Comparison of ENCODE assay signal across 17 cellular contexts in the genomic region with DNA sequence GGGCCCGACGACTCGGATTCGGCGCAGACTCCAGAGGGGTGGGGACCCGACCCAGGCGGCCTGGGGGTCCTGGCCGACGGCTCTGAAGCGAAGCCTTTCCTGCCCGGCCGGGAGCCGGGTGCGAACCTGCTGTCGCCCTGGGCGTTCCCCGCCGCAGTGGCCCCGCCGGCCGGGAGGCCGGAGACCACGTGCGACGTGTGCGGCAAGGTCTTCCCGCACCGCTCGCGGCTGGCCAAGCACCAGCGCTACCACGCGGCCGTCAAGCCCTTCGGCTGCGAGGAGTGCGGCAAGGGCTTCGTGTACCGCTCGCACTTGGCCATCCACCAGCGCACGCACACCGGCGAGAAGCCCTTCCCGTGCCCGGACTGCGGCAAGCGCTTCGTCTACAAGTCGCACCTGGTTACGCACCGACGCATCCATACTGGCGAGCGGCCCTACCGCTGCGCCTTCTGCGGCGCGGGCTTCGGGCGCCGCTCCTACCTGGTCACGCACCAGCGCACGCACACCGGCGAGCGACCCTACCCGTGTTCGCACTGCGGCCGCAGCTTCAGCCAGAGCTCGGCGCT. TPM values are rescaled to one million over a fixed set of nuclear protein-coding genes. Genes with fewer than 3 reads are reported as not detected.
DNase-seq lines count a peak whose midpoint lies in the region; ATAC-seq, FAIRE-seq and TF ChIP-seq lines count a peak whose summit lies in the region.
"Had no signal": no experiment of that assay in that cellular context is flagged by ENCODE, and none has a peak within 500 bp of the region (broad histone marks: within the 10 kb centered on the region; RNA-seq: fewer than 3 reads in every experiment).

No MANE protein-coding gene starts in this region.

- H3K36me3 ChIP-seq in K562 (ENCODE audit: control insufficient read depth, insufficient read depth, low read length): peaks cover 65% of the 10 kb centered on the region; the same call in 2 of the 3 replicates
- H3K36me3 ChIP-seq in osteoblast (ENCODE audit: insufficient read depth, low read length): peaks cover 20% of the 10 kb centered on the region

- no peak for TF ChIP-seq RAD21 in K562 (CRISPR knock-in tag; conservative IDR thresholded peaks at IDR 0.05 in 1 of 2, IDR thresholded peaks at IDR 0.05 in 1 of 2)

- H3K79me2 ChIP-seq in K562 (ENCODE audit: control insufficient read depth, insufficient read depth, low read length) (0 out of 3 replicates have a peak, but pooled peaks cover 4% of the 10 kb centered on the region), osteoblast (ENCODE audit: insufficient read depth, low read length) (peaks cover 3% of the 10 kb centered on the region)

- BruUV-seq in Calu3 (replicated peaks; lab: Mats Ljungman, UMichigan) (no TSS peak), K562 (replicated peaks; lab: Mats Ljungman, UMichigan) (no TSS peak)

- H3K4me2 ChIP-seq in K562 (ENCODE audit: insufficient read depth, low read length) (no peak overlapping the region), osteoblast (ENCODE audit: insufficient read depth, low read length) (no peak overlapping the region)
- H3K4me2 ChIP-seq: GM23338, SK-N-SH had no signal

- peak overlapping the region; percentile 64 for H3K27ac Mint-ChIP-seq in Calu3 (ENCODE audit: unreplicated experiment)
- no peak overlapping the region for H3K27ac Mint-ChIP-seq in stimulated activated effector memory CD8-positive, alpha-beta T cell treated with anti-CD3 and anti-CD28 coated beads, Interleukin-12 subunit alpha, Interleukin-12 subunit beta, amount 100 ng/mL, for 72 hours
- H3K27ac Mint-ChIP-seq: GM23338 had no signal

- no peak overlapping the region for H3K4me3 Mint-ChIP-seq in Calu3 (ENCODE audit: low read depth, unreplicated experiment)
- no peak overlapping the region for H3K4me3 Mint-ChIP-seq in stimulated activated effector memory CD8-positive, alpha-beta T cell treated with anti-CD3 and anti-CD28 coated beads, Interleukin-12 subunit alpha, Interleukin-12 subunit beta, amount 100 ng/mL, for 72 hours
- H3K4me3 Mint-ChIP-seq: GM23338 had no signal

- TF ChIP-seq EP300 in K562 (IDR thresholded peaks at IDR 0.05; ENCODE audit: low read length): no peak

- H3K4me1 Mint-ChIP-seq in Calu3 (ENCODE audit: low read depth, unreplicated experiment): no peaks in the 10 kb centered on the region
- H3K4me1 Mint-ChIP-seq in stimulated activated effector memory CD8-positive, alpha-beta T cell treated with anti-CD3 and anti-CD28 coated beads, Interleukin-12 subunit alpha, Interleukin-12 subunit beta, amount 100 ng/mL, for 72 hours: no peaks in the 10 kb centered on the region
- H3K4me1 Mint-ChIP-seq: GM23338 had no signal

- TF ChIP-seq POLR2A in K562 (conservative IDR thresholded peaks at IDR 0.05): no peak

- no peak overlapping the region for H3K27ac ChIP-seq in K562 (ENCODE audit: extremely low read depth, low read depth, low read length)
- H3K27ac ChIP-seq in osteoblast (ENCODE audit: low read depth, low read length): no peak overlapping the region

- in situ Hi-C loops in K562 (cut with MboI): no loop called here

- H3K9me3 ChIP-seq in K562 (replicated peaks; ENCODE audit: control insufficient read depth, insufficient read depth, low read depth, low read length): peaks cover 12% of the 10 kb centered on the region
- H3K9me3 ChIP-seq in osteoblast (ENCODE audit: low read depth, low read length): no peaks in the 10 kb centered on the region
- H3K9me3 ChIP-seq: SK-N-SH had no signal

- H2AFZ ChIP-seq in K562 (ENCODE audit: low read depth, low read length) (no peak overlapping the region), osteoblast (ENCODE audit: low read length) (no peak overlapping the region)
- H2AFZ ChIP-seq: GM23338 had no signal

- 98% methylated on average over 33 of the region's 75 CpGs for WGBS in K562 (ENCODE audit: insufficient coverage, low coverage, missing lambda C conversion rate)

- TF ChIP-seq CTCF in Calu3 (IDR thresholded peaks at IDR 0.05; ENCODE audit: unreplicated experiment): no peak
- TF ChIP-seq CTCF in K562 (IDR thresholded peaks at IDR 0.05 in 2 of 3, conservative IDR thresholded peaks at IDR 0.05 in 1 of 3; ENCODE audit: insufficient read depth in 2 of 3, low read depth in 1 of 3, low read length in 3 of 3): no peak
- TF ChIP-seq CTCF in osteoblast (IDR thresholded peaks at IDR 0.05; ENCODE audit: extremely low read depth, low read depth, low read length): no peak

- peaks cover 87% of the 10 kb centered on the region for H3K36me3 Mint-ChIP-seq in Calu3 (ENCODE audit: insufficient read depth, unreplicated experiment)
- H3K36me3 Mint-ChIP-seq in stimulated activated effector memory CD8-positive, alpha-beta T cell treated with anti-CD3 and anti-CD28 coated beads, Interleukin-12 subunit alpha, Interleukin-12 subunit beta, amount 100 ng/mL, for 72 hours: peaks cover 38% of the 10 kb centered on the region

- no peak for FAIRE-seq in K562 (lab: Jason Lieb, UNC)

- ATAC-seq in K562 (no peak), GM21786 (IDR thresholded peaks at IDR 0.05; ENCODE audit: unreplicated experiment) (no peak)
- ATAC-seq in stimulated activated effector memory CD8-positive, alpha-beta T cell treated with anti-CD3 and anti-CD28 coated beads, Interleukin-12 subunit alpha, Interleukin-12 subunit beta, amount 100 ng/mL, for 72 hours: no peak
- ATAC-seq: Panc1, Right ventricle myocardium inferior had no signal

- DNase-seq in 8988T (peak; percentile 37), Calu3 (no peak), K562 (ENCODE audit: extremely low read depth in 1 of 4, low spot score in 3 of 4) (peak in 2 of 4 experiments; percentile 1 to 21), osteoblast (ENCODE audit: insufficient read length, low spot score, missing footprints) (peak; percentile 89), anterior cingulate cortex (lab: John Stamatoyannopoulos, UW) (no peak), NCI-H2171 (lab: John Stamatoyannopoulos, UW) (no peak)
- DNase-seq in stimulated activated effector memory CD8-positive, alpha-beta T cell treated with anti-CD3 and anti-CD28 coated beads, Interleukin-12 subunit alpha, Interleukin-12 subunit beta, amount 100 ng/mL, for 72 hours (ENCODE audit: low spot score in 2 of 2): no peak
- DNase-seq: ACHN, MM.1S, NCI-H1105, NCI-H187, NCI-H774 had no signal

- CTCF ChIA-PET in Calu3 (lab: Charles Lee) (no interaction called here), K562 (lab: Yijun Ruan, JAX; ENCODE audit: low intra/inter-chr PET ratio) (no interaction called here)

- H3K9me1 ChIP-seq in K562 (ENCODE audit: control insufficient read depth, insufficient read depth, low read length): no peaks in the 10 kb centered on the region

- H3K27me3 ChIP-seq in K562 (ENCODE audit: control insufficient read depth in 2 of 2, insufficient read depth in 2 of 2, low read length in 2 of 2): no peaks in the 10 kb centered on the region
- H3K27me3 ChIP-seq in osteoblast (ENCODE audit: insufficient read depth, low read length): no peaks in the 10 kb centered on the region

- intact Hi-C loops in Calu3 (cut with micrococcal nuclease; ENCODE audit: unreplicated experiment): no loop called here
- intact Hi-C loops in K562 (cut with micrococcal nuclease): no loop called here

- H3K4me1 ChIP-seq in K562 (replicated peaks in 1 of 2; ENCODE audit: control insufficient read depth in 2 of 2, insufficient read depth in 2 of 2, low read length in 2 of 2) (peaks cover 0 to 6% of the 10 kb centered on the region in 2 experiments; a peak in 2 of 5 replicates), osteoblast (ENCODE audit: insufficient read depth, low read length) (no peaks in the 10 kb centered on the region)

- POLR2A ChIA-PET in K562 (lab: Yijun Ruan, JAX): interaction anchor here (0.6 kb wide), 1 partner anchor 31 kb away, joined by 3 read pairs; no protein-coding TSS in a partner anchor

- H3K4me3 ChIP-seq in K562 (no peak overlapping the region), osteoblast (ENCODE audit: insufficient read depth, low read length) (no peak overlapping the region)
- H3K4me3 ChIP-seq: GM23338 had no signal

- peaks cover 10% of the 10 kb centered on the region for H3K9me3 Mint-ChIP-seq in Calu3 (ENCODE audit: low read depth, unreplicated experiment)
- no peaks in the 10 kb centered on the region for H3K9me3 Mint-ChIP-seq in stimulated activated effector memory CD8-positive, alpha-beta T cell treated with anti-CD3 and anti-CD28 coated beads, Interleukin-12 subunit alpha, Interleukin-12 subunit beta, amount 100 ng/mL, for 72 hours
- H3K9me3 Mint-ChIP-seq: GM23338 had no signal

- H4K20me1 ChIP-seq in K562 (replicated peaks; ENCODE audit: control insufficient read depth, insufficient read depth, low read length): no peaks in the 10 kb centered on the region
- H4K20me1 ChIP-seq in osteoblast (ENCODE audit: insufficient read depth, low read length): peaks cover 25% of the 10 kb centered on the region

- no peaks in the 10 kb centered on the region for H3K27me3 Mint-ChIP-seq in Calu3 (ENCODE audit: unreplicated experiment)

- H3K9ac ChIP-seq in K562 (ENCODE audit: insufficient read depth in 1 of 2, low read depth in 2 of 2, low read length in 2 of 2): no peak overlapping the region
- H3K9ac ChIP-seq: SK-N-SH had no signal

RNA-seq across cellular contexts. Expression of gene ZNF316, which starts 15.4 kb away (rescaled TPM):
- 48.9 and 49.4 TPM in 2 replicates for total RNA-seq in Calu3 (2022)
- total RNA-seq in K562 (2011; cell fraction: chromatin; rRNA removed; ENCODE audit: low replicate concordance): 41.8 and 68.9 TPM in 2 replicates
- 30.9 and 36.6 TPM in 2 replicates for total RNA-seq in K562 (2011; cell fraction: nucleolus; rRNA removed)
- 33.3 and 35.6 TPM in 2 replicates for total RNA-seq in K562 (2011; cell fraction: nucleoplasm; rRNA removed)
- 18.6 and 20.5 TPM in 2 replicates for total RNA-seq in K562 (2014; rRNA removed)
- total RNA-seq in K562 (2014; rRNA removed; fragmentation: Illumina TruSeq; extraction: Trizol): 9.2 and 10.4 TPM in 2 replicates
- total RNA-seq in K562 (2015; rRNA removed; fragmentation: Illumina TruSeq; extraction: Trizol): 7.3 and 7.8 TPM in 2 replicates
- total RNA-seq in K562 (2021): 25.2 and 34.0 TPM in 2 replicates
- 8.6 and 9.7 TPM in 2 replicates for polyA plus RNA-seq in K562 (2011; rRNA removed)
- polyA plus RNA-seq in K562 (2011; cell fraction: cytosol; rRNA removed): 5.9 and 13.5 TPM in 2 replicates
- 38.1 and 50.4 TPM in 2 replicates for polyA plus RNA-seq in K562 (2011; cell fraction: nucleus; rRNA removed)
- polyA plus RNA-seq in K562 (2012): 17.3 and 23.1 TPM in 2 replicates
- polyA plus RNA-seq in K562 (2014; fragmentation: Illumina TruSeq; extraction: Trizol): 7.0 and 9.8 TPM in 2 replicates
- under 1 TPM; 0.10 to 0.14 TPM for polyA plus RNA-seq in K562 (2014; fragmentation: Nextera tagmentation; extraction: Ambion mirVana)
- polyA plus RNA-seq in K562 (2014; rRNA removed): 15.5 and 16.3 TPM in 2 replicates
- 7.3 and 7.4 TPM in 2 replicates for polyA minus RNA-seq in K562 (2011; rRNA and poly(A)+ RNA removed)
- polyA minus RNA-seq in K562 (2011; cell fraction: cytosol; rRNA and poly(A)+ RNA removed): 8.6 and 8.7 TPM in 2 replicates
- 9.0 and 12.6 TPM in 2 replicates for polyA minus RNA-seq in K562 (2011; cell fraction: nucleus; rRNA and poly(A)+ RNA removed)
- total RNA-seq in osteoblast: 12.4 and 14.1 TPM in 2 replicates

RNA-seq across cellular contexts. Expression of gene ZNF853, which starts 37.1 kb away (rescaled TPM):
- 10.1 and 11.4 TPM in 2 replicates for total RNA-seq in Calu3 (2022)
- not detected in 2 replicates for total RNA-seq in K562 (2011; cell fraction: chromatin; rRNA removed; ENCODE audit: low replicate concordance)
- total RNA-seq in K562 (2011; cell fraction: nucleolus; rRNA removed): 0.17 TPM in 1 of 2 replicates, not detected in the other
- not detected in 2 replicates for total RNA-seq in K562 (2011; cell fraction: nucleoplasm; rRNA removed)
- total RNA-seq in K562 (2014; rRNA removed): 0.04 TPM in 1 of 2 replicates, not detected in the other
- total RNA-seq in K562 (2014; rRNA removed; fragmentation: Illumina TruSeq; extraction: Trizol): not detected in 2 replicates
- total RNA-seq in K562 (2015; rRNA removed; fragmentation: Illumina TruSeq; extraction: Trizol): not detected in 2 replicates
- not detected in 2 replicates for total RNA-seq in K562 (2021)
- 0.05 TPM in 1 of 2 replicates, not detected in the other for polyA plus RNA-seq in K562 (2011; rRNA removed)
- 0.01 and 0.03 TPM in 2 replicates for polyA plus RNA-seq in K562 (2011; cell fraction: cytosol; rRNA removed)
- 0.04 TPM in 1 of 2 replicates, not detected in the other for polyA plus RNA-seq in K562 (2011; cell fraction: nucleus; rRNA removed)
- polyA plus RNA-seq in K562 (2012): 0.06 TPM in 1 of 2 replicates, not detected in the other
- 0.03 TPM in 1 of 2 replicates, not detected in the other for polyA plus RNA-seq in K562 (2014; fragmentation: Illumina TruSeq; extraction: Trizol)
- not detected for polyA plus RNA-seq in K562 (2014; fragmentation: Nextera tagmentation; extraction: Ambion mirVana)
- polyA plus RNA-seq in K562 (2014; rRNA removed): not detected in 2 replicates
- 0.32 TPM in 1 of 2 replicates, not detected in the other for polyA minus RNA-seq in K562 (2011; rRNA and poly(A)+ RNA removed)
- polyA minus RNA-seq in K562 (2011; cell fraction: cytosol; rRNA and poly(A)+ RNA removed): not detected in 2 replicates
- not detected in 2 replicates for polyA minus RNA-seq in K562 (2011; cell fraction: nucleus; rRNA and poly(A)+ RNA removed)
- total RNA-seq in osteoblast: under 0.01 TPM in 2 replicates

RNA-seq across cellular contexts. Expression of gene ZNF12, which starts 54.2 kb away (rescaled TPM):
- 32.4 and 36.2 TPM in 2 replicates for total RNA-seq in Calu3 (2022)
- total RNA-seq in K562 (2011; cell fraction: chromatin; rRNA removed; ENCODE audit: low replicate concordance): 15.9 and 67.2 TPM in 2 replicates
- 11.5 and 19.3 TPM in 2 replicates for total RNA-seq in K562 (2011; cell fraction: nucleolus; rRNA removed)
- 22.7 and 23.4 TPM in 2 replicates for total RNA-seq in K562 (2011; cell fraction: nucleoplasm; rRNA removed)
- 12.9 and 13.3 TPM in 2 replicates for total RNA-seq in K562 (2014; rRNA removed)
- 19.3 and 23.4 TPM in 2 replicates for total RNA-seq in K562 (2014; rRNA removed; fragmentation: Illumina TruSeq; extraction: Trizol)
- 19.2 and 20.3 TPM in 2 replicates for total RNA-seq in K562 (2015; rRNA removed; fragmentation: Illumina TruSeq; extraction: Trizol)
- 15.0 and 21.1 TPM in 2 replicates for total RNA-seq in K562 (2021)
- polyA plus RNA-seq in K562 (2011; rRNA removed): 32.3 and 34.7 TPM in 2 replicates
- polyA plus RNA-seq in K562 (2011; cell fraction: cytosol; rRNA removed): 6.7 and 10.5 TPM in 2 replicates
- polyA plus RNA-seq in K562 (2011; cell fraction: nucleus; rRNA removed): 52.8 and 97.8 TPM in 2 replicates
- 9.4 and 16.5 TPM in 2 replicates for polyA plus RNA-seq in K562 (2012)
- polyA plus RNA-seq in K562 (2014; fragmentation: Illumina TruSeq; extraction: Trizol): 13.8 and 14.7 TPM in 2 replicates
- 1 to 10 TPM; 5.8 to 7.3 TPM for polyA plus RNA-seq in K562 (2014; fragmentation: Nextera tagmentation; extraction: Ambion mirVana)
- 14.8 and 18.9 TPM in 2 replicates for polyA plus RNA-seq in K562 (2014; rRNA removed)
- 27.6 and 41.2 TPM in 2 replicates for polyA minus RNA-seq in K562 (2011; rRNA and poly(A)+ RNA removed)
- polyA minus RNA-seq in K562 (2011; cell fraction: cytosol; rRNA and poly(A)+ RNA removed): 14.7 and 22.5 TPM in 2 replicates
- polyA minus RNA-seq in K562 (2011; cell fraction: nucleus; rRNA and poly(A)+ RNA removed): 14.8 and 31.2 TPM in 2 replicates
- total RNA-seq in osteoblast: 20.9 and 22.8 TPM in 2 replicates

Comparison
In these comparisons a context has a peak if more than half of its experiments do, and no peak if none do; other contexts are left out.
1. DNase-seq: peak in 8988T (single experiment) and osteoblast (single experiment); none in Calu3 (single experiment), anterior cingulate cortex (0 of 58), NCI-H2171 (single experiment) and stimulated activated effector memory CD8-positive, alpha-beta T cell treated with anti-CD3 and anti-CD28 coated beads, Interleukin-12 subunit alpha, Interleukin-12 subunit beta, amount 100 ng/mL, for 72 hours (0 of 2).